Comparison of ENCODE assay signal across 8 cellular contexts in genomic region chr5:43042176-43042625, GRCh38. TPM values are rescaled to one million over a fixed set of nuclear protein-coding genes. Genes with fewer than 3 reads are reported as not detected.
DNase-seq lines count a peak whose midpoint lies in the region; ATAC-seq and TF ChIP-seq lines count a peak whose summit lies in the region.

No MANE protein-coding gene starts in this region.

- H3K27ac ChIP-seq in ACC112 (ENCODE audit: low read depth, low read length) (peak overlapping the region; percentile 90), dorsolateral prefrontal cortex (peak overlapping the region; percentile 78 to 98 (median 96))

- DNase-seq in NCI-H2227 treated with DMSO at 0.1 percent for 48 hours (lab: John Stamatoyannopoulos, UW): peak; percentile 94
- DNase-seq in activated CD4-positive, alpha-beta T cell treated with anti-CD3 and anti-CD28 coated beads for 4 hours: peak; percentile 67 to 73
- DNase-seq in dorsolateral prefrontal cortex: peak in 3 of 10 donors; percentile 49 to 58 (median 51)
- DNase-seq in medulla oblongata (ENCODE audit: extremely low spot score): peak; percentile 79
- peak; percentile 50 to 64 for DNase-seq in stimulated activated CD8-positive, alpha-beta memory T cell treated with anti-CD3 and anti-CD28 coated beads, Interleukin-15, amount 100 ng/mL, for 4 hours (ENCODE audit: low read depth in 2 of 2)

- TF ChIP-seq CTCF in dorsolateral prefrontal cortex (IDR thresholded peaks at IDR 0.05 in 54 of 56, conservative IDR thresholded peaks at IDR 0.05 in 2 of 56; ENCODE audit: low read depth in 1 of 56, partially characterized antibody in 56 of 56): peak in 8 of 56 donors; percentile 0 to 28 (median 8)

- H3K4me1 ChIP-seq in ACC112 (ENCODE audit: control insufficient read depth, insufficient read depth, low read length, unreplicated experiment): peaks cover 2% of the 10 kb centered on the region

- peak; percentile 17 for ATAC-seq in GM18519 (IDR thresholded peaks at IDR 0.05; ENCODE audit: low FRiP score, unreplicated experiment)
- peak; percentile 32 for ATAC-seq in HG03064 (IDR thresholded peaks at IDR 0.05; ENCODE audit: low read depth, unreplicated experiment)

- no peaks in the 10 kb centered on the region for H3K36me3 ChIP-seq in ACC112 (ENCODE audit: insufficient read depth, low read length)

- peak overlapping the region; percentile 42 for H2AFZ ChIP-seq in ACC112 (ENCODE audit: low read length, unreplicated experiment)

- H3K4me3 ChIP-seq in ACC112 (ENCODE audit: low read depth, low read length): peak overlapping the region; percentile 79
- H3K4me3 ChIP-seq in dorsolateral prefrontal cortex: peak overlapping the region; percentile 40 to 83 (median 65)

- no peaks in the 10 kb centered on the region for H3K27me3 ChIP-seq in ACC112 (ENCODE audit: insufficient read depth, low read length)
- H3K27me3 ChIP-seq in dorsolateral prefrontal cortex: peaks cover 0 to 66% (median 50%) of the 10 kb centered on the region in 45 donors

- intact Hi-C loops in dorsolateral prefrontal cortex (cut with DNase I): loop anchor here (1.0 to 10.0 kb wide), 6 partner anchors 23 to 1137 kb away; partner anchors contain the start of genes NIM1K (in 1 of the 2), RIMOC1 (in 1 of the 2) and ZNF131 (in 1 of the 2)

- peaks cover 57% of the 10 kb centered on the region for H3K79me2 ChIP-seq in ACC112 (ENCODE audit: control insufficient read depth, insufficient read depth, low read length, unreplicated experiment)

RNA-seq across cellular contexts. Expression of gene ANXA2R, which starts 2.1 kb away (rescaled TPM):
- 1 to 10 TPM in 111 of 120 experiments, under 1 TPM in 9; 0.48 to 5.2 (median 1.9) TPM for total RNA-seq in dorsolateral prefrontal cortex
